Comparison of ENCODE assay signal across 9 cellular contexts in genomic region chr19:17026041-17026658, GRCh38. TPM values are rescaled to one million over a fixed set of nuclear protein-coding genes. Genes with fewer than 3 reads are reported as not detected.
DNase-seq lines count a peak whose midpoint lies in the region; ATAC-seq and TF ChIP-seq lines count a peak whose summit lies in the region.
"Had no signal": no experiment of that assay in that cellular context is flagged by ENCODE, and none has a peak within 500 bp of the region (broad histone marks: within the 10 kb centered on the region; RNA-seq: fewer than 3 reads in every experiment).

No MANE protein-coding gene starts in this region.

- H3K4me1 ChIP-seq in CD4-positive, CD25-positive, alpha-beta regulatory T cell (ENCODE audit: control insufficient read depth, insufficient read depth, low read length, poor library complexity, severe bottlenecking), result peaks cover 8% of the 10 kb centered on the region
- H3K4me1 ChIP-seq in endodermal cell (ENCODE audit: control insufficient read depth, insufficient read depth, low read length) (no peaks in the 10 kb centered on the region), neural progenitor cell (peaks cover 14% of the 10 kb centered on the region)

- DNase-seq in CD4-positive, CD25-positive, alpha-beta regulatory T cell, result peak in 2 of 3 donors; percentile 8 to 41
- DNase-seq in NCI-H69 (lab: John Stamatoyannopoulos, UW) (peak; percentile 15), endodermal cell (peak; percentile 70), neural progenitor cell (ENCODE audit: low spot score) (peak; percentile 44), globus pallidus (ENCODE audit: low spot score) (no peak)

- peaks cover 23% of the 10 kb centered on the region for H3F3A ChIP-seq in neural progenitor cell (ENCODE audit: low read depth)

- H3K4me1 Mint-ChIP-seq in CD4-positive, CD25-positive, alpha-beta regulatory T cell, result peaks cover 0 to 12% (median 2%) of the 10 kb centered on the region in 4 donors
- H3K4me1 Mint-ChIP-seq in endodermal cell (peaks cover 5% of the 10 kb centered on the region), neural progenitor cell (peaks cover 11% of the 10 kb centered on the region)

- peaks cover 11% of the 10 kb centered on the region for H3K27me3 ChIP-seq in CD4-positive, CD25-positive, alpha-beta regulatory T cell (ENCODE audit: control insufficient read depth, insufficient read depth, low read length)
- H3K27me3 ChIP-seq in endodermal cell (ENCODE audit: control insufficient read depth, insufficient read depth, low read length, poor library complexity, severe bottlenecking) (peaks cover 11% of the 10 kb centered on the region), neural progenitor cell (peaks cover 5% of the 10 kb centered on the region)

- H3K27ac ChIP-seq in CD4-positive, CD25-positive, alpha-beta regulatory T cell (ENCODE audit: insufficient read depth, low read length, poor library complexity, severe bottlenecking), result no peak overlapping the region
- H3K27ac ChIP-seq in endodermal cell (ENCODE audit: low read depth, low read length) (no peak overlapping the region), neural progenitor cell (no peak overlapping the region)

- H3K9me3 ChIP-seq in CD4-positive, CD25-positive, alpha-beta regulatory T cell (ENCODE audit: control insufficient read depth in 2 of 2, low read length in 2 of 2), result peaks cover 12 to 20% of the 10 kb centered on the region in 2 experiments
- peaks cover 16% of the 10 kb centered on the region for H3K9me3 ChIP-seq in endodermal cell (ENCODE audit: control insufficient read depth, low read length)
- H3K9me3 ChIP-seq in neural progenitor cell (ENCODE audit: low read depth), result peaks cover 9% of the 10 kb centered on the region

- no peak for ATAC-seq in CD4-positive, CD25-positive, alpha-beta regulatory T cell (ENCODE audit: low read depth in 2 of 2)
- ATAC-seq in HG02981 (IDR thresholded peaks at IDR 0.05; ENCODE audit: unreplicated experiment) (no peak), GM21723 (IDR thresholded peaks at IDR 0.05; ENCODE audit: unreplicated experiment) (no peak), GM18868 (IDR thresholded peaks at IDR 0.05; ENCODE audit: unreplicated experiment) (no peak)
- ATAC-seq: sciatic nerve had no signal

- H3K27me3 Mint-ChIP-seq in CD4-positive, CD25-positive, alpha-beta regulatory T cell, result peaks cover 55% of the 10 kb centered on the region
- H3K27me3 Mint-ChIP-seq in endodermal cell (ENCODE audit: insufficient read depth) (peaks cover 18% of the 10 kb centered on the region), neural progenitor cell (ENCODE audit: insufficient read depth, low read depth) (peaks cover 17% of the 10 kb centered on the region)

- H3K4me3 Mint-ChIP-seq in CD4-positive, CD25-positive, alpha-beta regulatory T cell, result peak overlapping the region; percentile 39 to 84 (median 60)
- H3K4me3 Mint-ChIP-seq in endodermal cell, result peak overlapping the region; percentile 72
- peak overlapping the region; percentile 88 for H3K4me3 Mint-ChIP-seq in neural progenitor cell

- 1 to 2% methylated on average over 10 to 33 of the region's 38 CpGs for WGBS in endodermal cell (ENCODE audit: insufficient coverage in 1 of 2, insufficient read length in 1 of 2), 2 experiments

- peaks cover 14% of the 10 kb centered on the region for H3K36me3 Mint-ChIP-seq in CD4-positive, CD25-positive, alpha-beta regulatory T cell
- H3K36me3 Mint-ChIP-seq in endodermal cell (ENCODE audit: low read depth) (peaks cover 15% of the 10 kb centered on the region), neural progenitor cell (peaks cover 19% of the 10 kb centered on the region)

- TF ChIP-seq CTCF in endodermal cell (conservative IDR thresholded peaks at IDR 0.05) (no peak), neural progenitor cell (IDR thresholded peaks at IDR 0.05) (no peak)

- no peaks in the 10 kb centered on the region for H3K36me3 ChIP-seq in CD4-positive, CD25-positive, alpha-beta regulatory T cell (ENCODE audit: control insufficient read depth, insufficient read depth, low read length)
- no peaks in the 10 kb centered on the region for H3K36me3 ChIP-seq in endodermal cell (ENCODE audit: control insufficient read depth, insufficient read depth, low read length)
- peaks cover 4% of the 10 kb centered on the region for H3K36me3 ChIP-seq in neural progenitor cell

- H3K79me2 ChIP-seq in neural progenitor cell (ENCODE audit: low read depth), result peaks cover 34% of the 10 kb centered on the region

- peak overlapping the region; percentile 100 for H3K4me2 ChIP-seq in neural progenitor cell

- H2AFZ ChIP-seq in neural progenitor cell (replicated peaks), result peak overlapping the region; percentile 98

- H3K9ac ChIP-seq in endodermal cell (ENCODE audit: extremely low read depth, low read length, poor library complexity, severe bottlenecking) (peak overlapping the region; percentile 25), neural progenitor cell (peak overlapping the region; percentile 40)

- H3K9me3 Mint-ChIP-seq in CD4-positive, CD25-positive, alpha-beta regulatory T cell, result peaks cover 0 to 26% (median 6%) of the 10 kb centered on the region in 7 donors
- peaks cover 17% of the 10 kb centered on the region for H3K9me3 Mint-ChIP-seq in endodermal cell
- H3K9me3 Mint-ChIP-seq in neural progenitor cell, result peaks cover 29% of the 10 kb centered on the region

- H3K4me3 ChIP-seq in CD4-positive, CD25-positive, alpha-beta regulatory T cell (ENCODE audit: low read depth, low read length), result no peak overlapping the region
- H3K4me3 ChIP-seq in endodermal cell (ENCODE audit: low read length), result peak overlapping the region; percentile 84
- H3K4me3 ChIP-seq in neural progenitor cell, result peak overlapping the region; percentile 91

- H4K20me1 ChIP-seq in neural progenitor cell (ENCODE audit: low read depth), result no peaks in the 10 kb centered on the region

- no peak overlapping the region for H3K27ac Mint-ChIP-seq in CD4-positive, CD25-positive, alpha-beta regulatory T cell
- H3K27ac Mint-ChIP-seq in endodermal cell, result no peak overlapping the region
- H3K27ac Mint-ChIP-seq in neural progenitor cell, result peak overlapping the region; percentile 4

RNA-seq across cellular contexts. Expression of gene CPAMD8, which starts 0.5 kb away (rescaled TPM):
- 2.3 TPM for total RNA-seq in CD4-positive, CD25-positive, alpha-beta regulatory T cell
- polyA plus RNA-seq in CD4-positive, CD25-positive, alpha-beta regulatory T cell, result under 1 TPM in 3 of 4 donors, not detected in 1; 0.03 to 0.65 (median 0.06) TPM
- 10 to 100 TPM; 19.7 to 22.9 TPM for total RNA-seq in endodermal cell
- polyA plus RNA-seq in endodermal cell (2013, experiment 1 of 2), result 15.1 TPM
- polyA plus RNA-seq in endodermal cell (2013, experiment 2 of 2), result 11.6 TPM
- 16.3 and 36.8 TPM in 2 replicates for total RNA-seq in neural progenitor cell (ENCODE audit: low replicate concordance)

RNA-seq across cellular contexts. Expression of gene HAUS8, which starts 49.1 kb away (rescaled TPM):
- 26.9 TPM for total RNA-seq in CD4-positive, CD25-positive, alpha-beta regulatory T cell
- 10 to 100 TPM; 11.0 to 12.7 (median 11.1) TPM for polyA plus RNA-seq in CD4-positive, CD25-positive, alpha-beta regulatory T cell
- total RNA-seq in endodermal cell, result 10 to 100 TPM; 19.4 to 19.9 TPM
- 26.3 TPM for polyA plus RNA-seq in endodermal cell (2013, experiment 1 of 2)
- polyA plus RNA-seq in endodermal cell (2013, experiment 2 of 2), result 17.7 TPM
- total RNA-seq in neural progenitor cell (ENCODE audit: low replicate concordance), result 15.6 and 16.3 TPM in 2 replicates

RNA-seq across cellular contexts. Expression of gene MYO9B, which starts 49.4 kb away (rescaled TPM):
- 252 TPM for total RNA-seq in CD4-positive, CD25-positive, alpha-beta regulatory T cell
- 1 to 10 TPM; 3.4 to 6.7 (median 4.9) TPM for polyA plus RNA-seq in CD4-positive, CD25-positive, alpha-beta regulatory T cell
- total RNA-seq in endodermal cell (10 to 100 TPM; 79.4 to 96.8 TPM), neural progenitor cell (ENCODE audit: low replicate concordance) (38.5 and 42.2 TPM in 2 replicates)
- polyA plus RNA-seq in endodermal cell (2013, experiment 1 of 2), result 92.6 TPM
- polyA plus RNA-seq in endodermal cell (2013, experiment 2 of 2), result 90.7 TPM
